1 cellular context compared by ENCODE assay signal in genomic region chr2:73828818-73829570, GRCh38.
TF ChIP-seq lines count a peak whose summit lies in the region.

STAMBP (plus strand) TSS chr2:73828961; CDS start chr2:73830857, 1,896 bp downstream.

TF ChIP-seq in K562, 482 proteins besides CTCF, POLR2A, EP300 and RAD21 (continued from another document and continues in another):
- TF ChIP-seq ZBTB11 (CRISPR knock-in tag; IDR thresholded peaks at IDR 0.05) (peak in 1 of 3 experiments; percentile 80; a peak in 3 of 6 replicates), SREBF2 (CRISPR knock-in tag; IDR thresholded peaks at IDR 0.05) (0 out of 2 replicates have a peak, but pooled peaks have one; percentile 22), THAP12 (CRISPR knock-in tag; IDR thresholded peaks at IDR 0.05) (0 out of 2 replicates have a peak, but pooled peaks have one; percentile 43), E2F4 (CRISPR knock-in tag; IDR thresholded peaks at IDR 0.05; ENCODE audit: low read depth) (no peak), PTBP1 (IDR thresholded peaks at IDR 0.05; ENCODE audit: low read depth, low read length) (no peak), ZBTB7A (IDR thresholded peaks at IDR 0.05; ENCODE audit: borderline replicate concordance, control insufficient read depth, low read depth, low read length) (peak; percentile 96), FOXA1 (IDR thresholded peaks at IDR 0.05; ENCODE audit: borderline replicate concordance) (no peak), E2F1 (CRISPR knock-in tag; IDR thresholded peaks at IDR 0.05) (0 out of 2 replicates have a peak, but pooled peaks have one; percentile 68), CHD1 (IDR thresholded peaks at IDR 0.05; ENCODE audit: low read length) (peak; percentile 67), POLR2G (IDR thresholded peaks at IDR 0.05; ENCODE audit: low read depth, low read length) (peak; percentile 80), ESRRA (IDR thresholded peaks at IDR 0.05; ENCODE audit: borderline replicate concordance, low read depth) (peak; percentile 25; the same call in 1 of the 2 replicates), HDAC2 (IDR thresholded peaks at IDR 0.05) (peak; percentile 62; the same call in 1 of the 2 replicates), LARP7 (IDR thresholded peaks at IDR 0.05) (0 out of 2 replicates have a peak, but pooled peaks have one; percentile 15), PCBP1 (IDR thresholded peaks at IDR 0.05; ENCODE audit: low read depth, low read length, poor library complexity, severe bottlenecking) (no peak), BACH1 (tag; IDR thresholded peaks at IDR 0.05) (peak; percentile 12; the same call in 1 of the 2 replicates), TOE1 (IDR thresholded peaks at IDR 0.05; ENCODE audit: borderline replicate concordance) (peak; percentile 20; the same call in 1 of the 2 replicates), TOE1 (CRISPR knock-in tag; IDR thresholded peaks at IDR 0.05; ENCODE audit: borderline replicate concordance, low read depth) (no peak), PURB (CRISPR knock-in tag; IDR thresholded peaks at IDR 0.05; ENCODE audit: low read depth) (no peak), CEBPG (CRISPR knock-in tag; IDR thresholded peaks at IDR 0.05) (no peak), CEBPG (tag; conservative IDR thresholded peaks at IDR 0.05 in 1 of 2, IDR thresholded peaks at IDR 0.05 in 1 of 2) (peak; percentile 14 to 43; a peak in 1 of 4 replicates), CREB3L1 (IDR thresholded peaks at IDR 0.05; ENCODE audit: borderline replicate concordance, low read depth) (peak; percentile 67; the same call in 1 of the 2 replicates), HMGXB4 (CRISPR knock-in tag; IDR thresholded peaks at IDR 0.05) (peak; percentile 79; the same call in 1 of the 2 replicates), ZBTB40 (IDR thresholded peaks at IDR 0.05) (peak; percentile 94), ZBTB40 (CRISPR knock-in tag; IDR thresholded peaks at IDR 0.05) (no peak), PBX2 (CRISPR knock-in tag; IDR thresholded peaks at IDR 0.05; ENCODE audit: low read depth) (peak; percentile 40; the same call in 1 of the 2 replicates), PBX2 (tag; conservative IDR thresholded peaks at IDR 0.05; ENCODE audit: low read depth) (peak; percentile 95)
